ENCODE assay signal across 8 cellular contexts in the genomic region with DNA sequence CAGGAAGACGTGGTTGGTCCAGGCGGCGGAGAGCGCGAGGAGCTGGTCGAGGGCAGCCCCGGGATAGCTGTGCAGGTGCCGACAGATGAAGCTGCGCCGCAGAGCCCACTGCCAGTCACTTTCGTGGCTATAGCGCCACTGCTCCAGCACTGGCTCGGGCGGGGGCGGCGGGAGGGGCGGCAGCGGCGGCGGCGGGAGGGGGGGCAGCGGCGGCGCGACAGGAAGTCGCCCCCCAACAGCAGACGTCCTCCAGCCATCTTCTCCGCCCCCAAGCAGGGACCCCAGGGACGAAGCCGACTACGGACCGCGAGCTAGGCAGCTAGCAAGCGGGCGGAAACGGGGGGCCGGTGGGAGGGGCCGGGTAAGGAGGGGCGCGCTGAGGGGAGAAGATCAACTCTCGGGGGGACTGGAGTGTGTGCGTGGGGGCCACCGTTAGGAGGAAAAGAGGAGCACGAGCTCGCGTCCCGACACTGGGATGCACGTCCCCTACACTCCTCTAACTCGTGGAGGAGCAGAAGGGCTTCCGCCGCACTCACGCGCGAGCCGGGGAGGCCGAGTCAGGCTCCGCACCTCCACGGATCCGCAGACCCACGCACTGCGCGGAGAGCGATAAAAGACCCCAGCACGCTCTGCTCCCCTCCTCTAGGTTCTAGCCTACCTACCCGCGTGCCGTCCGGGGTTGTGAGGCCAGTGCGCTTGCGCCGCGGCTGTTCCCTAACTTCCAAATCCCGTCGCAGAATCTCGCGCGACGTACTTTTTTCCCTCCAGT. TPM values are rescaled to one million over a fixed set of nuclear protein-coding genes. Genes with fewer than 3 reads are reported as not detected.
DNase-seq lines count a peak whose midpoint lies in the region; ATAC-seq and TF ChIP-seq lines count a peak whose summit lies in the region.

NKRF (minus strand) TSS at position 686 of the 769 bp plus-strand sequence.

- peak; percentile 75 for ATAC-seq in HG02885 (IDR thresholded peaks at IDR 0.05; ENCODE audit: poor library complexity, unreplicated experiment)

- H3K27ac ChIP-seq in VCaP, result peak within 1 kb of the TSS; percentile 58

- TF ChIP-seq CTCF in VCaP (conservative IDR thresholded peaks at IDR 0.05), result no peak

- H3K4me3 Mint-ChIP-seq in immature natural killer cell, result peak within 1 kb of the TSS; percentile 90 to 96 (median 95)

- in situ Hi-C loops in T47D (cut with HindIII; ENCODE audit: low pct_unique_long_range_greater_than_20kb, low sequenced_read_pairs), result no loop called here

- no peaks in the 10 kb centered on the region for H3K9me3 Mint-ChIP-seq in immature natural killer cell

- H3K4me1 Mint-ChIP-seq in immature natural killer cell, result peaks cover 22 to 26% of the 10 kb centered on the region in 2 donors

- H3K27me3 Mint-ChIP-seq in immature natural killer cell (ENCODE audit: low read depth in 3 of 3), result peaks cover 4 to 13% (median 8%) of the 10 kb centered on the region in 3 donors

- H3K27ac Mint-ChIP-seq in immature natural killer cell, result peak within 1 kb of the TSS; percentile 95 to 99 (median 99)

- DNase-seq in DMS 273 (lab: John Stamatoyannopoulos, UW; ENCODE audit: unreplicated experiment) (peak; percentile 97), DMS 273 treated with DMSO at 0.1 percent for 48 hours (lab: John Stamatoyannopoulos, UW) (no peak), NCI-H1694 treated with DMSO at 0.1 percent for 48 hours (lab: John Stamatoyannopoulos, UW) (peak; percentile 80), T47D (ENCODE audit: low read depth in 1 of 2, low spot score in 1 of 2) (peak; percentile 58 to 91), immature natural killer cell (peak; percentile 86 to 90 (median 88))
- DNase-seq in stimulated activated CD4-positive, alpha-beta T cell treated with anti-CD3 and anti-CD28 coated beads, Interleukin-12 subunit alpha, Interleukin-12 subunit beta, amount 100 ng/mL, for 24 hours (ENCODE audit: low read depth in 2 of 2), result peak; percentile 76 to 86

- H3K36me3 Mint-ChIP-seq in immature natural killer cell, result no peaks in the 10 kb centered on the region

RNA-seq across cellular contexts. Expression of gene NKRF, which starts in this region (rescaled TPM):
- 1 to 10 TPM; 2.4 to 4.2 (median 2.6) TPM for polyA plus RNA-seq in immature natural killer cell
